ENCODE assay signal across 13 cellular contexts in genomic region chr2:150520887-150521664, GRCh38. TPM values are rescaled to one million over a fixed set of nuclear protein-coding genes. Genes with fewer than 3 reads are reported as not detected.
A peak's percentile ranks its signal among the peaks of the same experiment; 100 is the strongest.
DNase-seq lines count a peak whose midpoint lies in the region; ATAC-seq, FAIRE-seq and TF ChIP-seq lines count a peak whose summit lies in the region.
"Had no signal": no experiment of that assay in that cellular context is flagged by ENCODE, and none has a peak within 500 bp of the region (broad histone marks: within the 10 kb centered on the region; RNA-seq: fewer than 3 reads in every experiment).

No MANE protein-coding gene starts in this region.

- H3K4me1 ChIP-seq in keratinocyte (ENCODE audit: control insufficient read depth, extremely low read depth, insufficient read depth, low read length), result peaks cover 30% of the 10 kb centered on the region
- H3K4me1 ChIP-seq: BLaER1, HAP-1 had no signal

- H2AFZ ChIP-seq in keratinocyte (ENCODE audit: control insufficient read depth, low read length), result peak overlapping the region; percentile 21

- H3K4me2 ChIP-seq in keratinocyte (ENCODE audit: control insufficient read depth, extremely low read depth, insufficient read depth, low read depth, low read length), result peak overlapping the region; percentile 65
- H3K4me2 ChIP-seq: BLaER1 had no signal

- H3K36me3 ChIP-seq in keratinocyte (ENCODE audit: control insufficient read depth in 2 of 2, extremely low read depth in 1 of 2, insufficient read depth in 2 of 2, low read length in 2 of 2), result no peaks in the 10 kb centered on the region
- H3K36me3 ChIP-seq: BLaER1, HAP-1 had no signal

- no peak overlapping the region for H3K27ac Mint-ChIP-seq in activated CD4-positive, alpha-beta T cell treated with anti-CD3 and anti-CD28 coated beads, Interleukin-2, amount 10 ng/mL, durations not matched to agents 7 days and 5 days

- POLR2A ChIA-PET in activated CD4-positive, alpha-beta T cell treated with anti-CD3 and anti-CD28 coated beads, Interleukin-2, amount 10 ng/mL, durations not matched to agents 7 days and 5 days (lab: Charles Lee), result no interaction called here

- H3K9me1 ChIP-seq in keratinocyte (ENCODE audit: control insufficient read depth, extremely low read depth, insufficient read depth, low read length), result no peaks in the 10 kb centered on the region

- no peak overlapping the region for H3K4me3 Mint-ChIP-seq in activated CD4-positive, alpha-beta T cell treated with anti-CD3 and anti-CD28 coated beads, Interleukin-2, amount 10 ng/mL, durations not matched to agents 7 days and 5 days

- in situ Hi-C loops in astrocyte of the spinal cord (cut with HindIII; ENCODE audit: low sequenced_read_pairs), result no loop called here

- H3K27ac ChIP-seq in keratinocyte (ENCODE audit: control insufficient read depth, insufficient read depth, low read length), result peak overlapping the region; percentile 89
- H3K27ac ChIP-seq: BLaER1 had no signal

- peak; percentile 67 for ATAC-seq in HG02852 (IDR thresholded peaks at IDR 0.05; ENCODE audit: unreplicated experiment)
- no peak for ATAC-seq in HG02759 (IDR thresholded peaks at IDR 0.05; ENCODE audit: unreplicated experiment)

- no peaks in the 10 kb centered on the region for H3K79me2 ChIP-seq in keratinocyte (ENCODE audit: control insufficient read depth, insufficient read depth, low read length)

- no peaks in the 10 kb centered on the region for H3K9me3 ChIP-seq in keratinocyte (ENCODE audit: control insufficient read depth, low read depth, low read length)
- H3K9me3 ChIP-seq: HAP-1 had no signal

- no peaks in the 10 kb centered on the region for H3K36me3 Mint-ChIP-seq in activated CD4-positive, alpha-beta T cell treated with anti-CD3 and anti-CD28 coated beads, Interleukin-2, amount 10 ng/mL, durations not matched to agents 7 days and 5 days (ENCODE audit: low read depth)

- no peak for TF ChIP-seq CTCF in astrocyte of the spinal cord (IDR thresholded peaks at IDR 0.05; ENCODE audit: low read depth, low read length)
- TF ChIP-seq CTCF in keratinocyte (optimal IDR thresholded peaks at IDR 0.05 in 1 of 3, IDR thresholded peaks at IDR 0.05 in 1 of 3, conservative IDR thresholded peaks at IDR 0.05 in 1 of 3; ENCODE audit: extremely low read depth in 1 of 3, insufficient read depth in 2 of 3, low read length in 3 of 3), result no peak

- peak; percentile 88 for FAIRE-seq in keratinocyte (lab: Jason Lieb, UNC)

- H3K27me3 Mint-ChIP-seq in activated CD4-positive, alpha-beta T cell treated with anti-CD3 and anti-CD28 coated beads, Interleukin-2, amount 10 ng/mL, durations not matched to agents 7 days and 5 days, result peaks cover 2% of the 10 kb centered on the region

- no peaks in the 10 kb centered on the region for H3K4me1 Mint-ChIP-seq in activated CD4-positive, alpha-beta T cell treated with anti-CD3 and anti-CD28 coated beads, Interleukin-2, amount 10 ng/mL, durations not matched to agents 7 days and 5 days

- no peaks in the 10 kb centered on the region for H3K9me3 Mint-ChIP-seq in activated CD4-positive, alpha-beta T cell treated with anti-CD3 and anti-CD28 coated beads, Interleukin-2, amount 10 ng/mL, durations not matched to agents 7 days and 5 days

- H3K27me3 ChIP-seq in keratinocyte (ENCODE audit: control insufficient read depth, extremely low read depth, insufficient read depth, low read length), result no peaks in the 10 kb centered on the region
- H3K27me3 ChIP-seq: BLaER1 had no signal

- peak; percentile 42 for DNase-seq in Daoy (ENCODE audit: low read depth)
- DNase-seq in astrocyte of the spinal cord (ENCODE audit: low read depth, low spot score), result peak; percentile 70
- peak; percentile 46 for DNase-seq in keratinocyte (ENCODE audit: low read depth, low spot score)
- DNase-seq in activated CD4-positive, alpha-beta T cell treated with anti-CD3 and anti-CD28 coated beads, Interleukin-2, amount 10 ng/mL, durations not matched to agents 7 days and 5 days, result no peak
- no peak for DNase-seq in activated CD4-positive, CD25-positive, alpha-beta regulatory T cell (lab: John Stamatoyannopoulos, UW)
- DNase-seq in T1000 (lab: John Stamatoyannopoulos, UW), result no peak
- DNase-seq: activated T-cell treated with anti-CD3 and anti-CD28 coated beads for 4 hours, NCI-H2227 treated with DMSO at 0.1 percent for 48 hours had no signal

- H4K20me1 ChIP-seq in keratinocyte (ENCODE audit: control insufficient read depth, extremely low read depth, insufficient read depth, low read length), result no peaks in the 10 kb centered on the region
- H4K20me1 ChIP-seq: BLaER1 had no signal

- CTCF ChIA-PET in activated CD4-positive, alpha-beta T cell treated with anti-CD3 and anti-CD28 coated beads, Interleukin-2, amount 10 ng/mL, durations not matched to agents 7 days and 5 days (lab: Charles Lee), result no interaction called here

- H3K9ac ChIP-seq in keratinocyte (ENCODE audit: control insufficient read depth, extremely low read depth, insufficient read depth, low read length), result peak overlapping the region; percentile 56
- H3K9ac ChIP-seq: BLaER1 had no signal

- dilution Hi-C loops in keratinocyte (cut with MboI; ENCODE audit: extremely low pct_ligation_motif_present, low sequenced_read_pairs), result no loop called here

- H3K4me3 ChIP-seq in astrocyte of the spinal cord (ENCODE audit: low read depth, low read length) (no peak overlapping the region), keratinocyte (ENCODE audit: control insufficient read depth in 2 of 3, extremely low read depth in 1 of 3, insufficient read depth in 2 of 3, low read depth in 1 of 3, low read length in 3 of 3) (peak overlapping the region; percentile 12 to 17 (median 15))
- H3K4me3 ChIP-seq: BLaER1, HAP-1 had no signal

RNA-seq across cellular contexts. Expression of gene RND3, which starts 33.6 kb away (rescaled TPM):
- total RNA-seq in Daoy (2014; rRNA removed; shearing (Covaris generic)), result 75.7 and 82.3 TPM in 2 replicates
- polyA plus RNA-seq in keratinocyte, result 73.4 to 298 TPM (median 202 TPM) in 3 replicates
- polyA plus RNA-seq in keratinocyte (2011; ENCODE audit: low read depth), result 1,211 TPM
- 95.0 and 179 TPM in 2 replicates for polyA plus RNA-seq in keratinocyte (2011; cell fraction: cytosol; rRNA removed)
- 415 and 426 TPM in 2 replicates for polyA plus RNA-seq in keratinocyte (2011; cell fraction: nucleus; rRNA removed)
- 72.3 and 220 TPM in 2 replicates for polyA plus RNA-seq in keratinocyte (2012; ENCODE audit: low replicate concordance)
- 78.5 to 330 TPM (median 235 TPM) in 3 replicates for polyA minus RNA-seq in keratinocyte
- polyA minus RNA-seq in keratinocyte (2011; cell fraction: cytosol; rRNA and poly(A)+ RNA removed), result 71.2 TPM
- 124 and 484 TPM in 2 replicates for polyA minus RNA-seq in keratinocyte (2011; cell fraction: nucleus; rRNA and poly(A)+ RNA removed)
- total RNA-seq in activated CD4-positive, alpha-beta T cell treated with anti-CD3 and anti-CD28 coated beads, Interleukin-2, amount 10 ng/mL, durations not matched to agents 7 days and 5 days, result not detected
- total RNA-seq: T-helper 1 cell treated with Interleukin-12 subunit alpha and Interleukin-12 subunit beta and Interleukin-4 antibody, amounts not matched to agents 30 ng/mL and 1 ng/mL, for 36 hours had no signal

Comparison
In these comparisons a context has a peak if more than half of its experiments do, and no peak if none do; other contexts are left out.
1. DNase-seq: peak in Daoy (single experiment), astrocyte of the spinal cord (single experiment) and keratinocyte (single experiment); none in activated CD4-positive, alpha-beta T cell treated with anti-CD3 and anti-CD28 coated beads, Interleukin-2, amount 10 ng/mL, durations not matched to agents 7 days and 5 days (single experiment), activated CD4-positive, CD25-positive, alpha-beta regulatory T cell (0 of 4) and T1000 (single experiment).
2. RNA of gene RND3, which starts 33.6 kb away (total RNA-seq): 75.7 to 82.3 TPM in Daoy; not detected in activated CD4-positive, alpha-beta T cell treated with anti-CD3 and anti-CD28 coated beads, Interleukin-2, amount 10 ng/mL, durations not matched to agents 7 days and 5 days; every median in the first group is over 10 times any median in the second.